ENCODE assay signal across 16 cellular contexts in genomic region chr12:88552672-88553079, GRCh38. TPM values are rescaled to one million over a fixed set of nuclear protein-coding genes. Genes with fewer than 3 reads are reported as not detected.
DNase-seq lines count a peak whose midpoint lies in the region; ATAC-seq and TF ChIP-seq lines count a peak whose summit lies in the region.
"Had no signal": no experiment of that assay in that cellular context is flagged by ENCODE, and none has a peak within 500 bp of the region (broad histone marks: within the 10 kb centered on the region; RNA-seq: fewer than 3 reads in every experiment).

No MANE protein-coding gene starts in this region.

- DNase-seq in AG20443 (ENCODE audit: low spot score) (peak; percentile 34), Panc1 (ENCODE audit: low read depth, low spot score) (peak; percentile 46), fibroblast of peridontal ligament (ENCODE audit: extremely low read depth) (peak; percentile 83), osteoblast (ENCODE audit: insufficient read length, low spot score, missing footprints) (no peak), RWPE1 (ENCODE audit: low spot score) (no peak), mucosa of gallbladder (ENCODE audit: low spot score) (no peak)
- no peak for DNase-seq in activated naive CD4-positive, alpha-beta T cell treated with anti-CD3 and anti-CD28 coated beads, Interleukin-2, amount 50 U/mL, for 72 hours (ENCODE audit: low spot score in 2 of 2)
- DNase-seq: activated CD4-positive, alpha-beta memory T cell treated with anti-CD3 and anti-CD28 coated beads, Interleukin-2, amount 10 ng/mL, durations not matched to agents 7 days and 5 days; AML-193; body of pancreas; DMS79; effector CD8-positive, alpha-beta T cell; NCI-H1694 treated with DMSO at 0.1 percent for 48 hours; NCI-H748 treated with DMSO at 0.1 percent for 48 hours had no signal

- peaks cover 0 to 7% of the 10 kb centered on the region in 2 donors for H3K9me3 Mint-ChIP-seq in activated naive CD4-positive, alpha-beta T cell treated with anti-CD3 and anti-CD28 coated beads, Interleukin-2, amount 50 U/mL, for 72 hours
- H3K9me3 Mint-ChIP-seq: activated CD4-positive, alpha-beta memory T cell treated with anti-CD3 and anti-CD28 coated beads, Interleukin-2, amount 10 ng/mL, durations not matched to agents 7 days and 5 days had no signal

- H4K20me1 ChIP-seq in osteoblast (ENCODE audit: insufficient read depth, low read length) = no peaks in the 10 kb centered on the region

- TF ChIP-seq CTCF in Panc1 (IDR thresholded peaks at IDR 0.05) (no peak), osteoblast (IDR thresholded peaks at IDR 0.05; ENCODE audit: extremely low read depth, low read depth, low read length) (no peak), RWPE1 (conservative IDR thresholded peaks at IDR 0.05; ENCODE audit: low read depth) (no peak)

- POLR2A ChIA-PET in Panc1 (lab: Charles Lee) = interaction anchor here (0.7 kb wide), 1 partner anchor 415 kb away, joined by 6 read pairs; no protein-coding TSS in a partner anchor
- POLR2A ChIA-PET in RWPE1 (lab: Yijun Ruan, JAX; ENCODE audit: low non-redundant PET) = interaction anchor here (0.7 kb wide), 1 partner anchor 61 kb away, joined by 5 read pairs; no protein-coding TSS in a partner anchor

- H3K9me3 ChIP-seq in Panc1 (ENCODE audit: control insufficient read depth, insufficient read depth, low read depth, low read length) (no peaks in the 10 kb centered on the region), osteoblast (ENCODE audit: low read depth, low read length) (no peaks in the 10 kb centered on the region)
- H3K9me3 ChIP-seq: body of pancreas had no signal

- CTCF ChIA-PET in Panc1 (lab: Charles Lee) = no interaction called here
- CTCF ChIA-PET in RWPE1 (lab: Yijun Ruan, JAX) = no interaction called here

- H3K36me3 ChIP-seq in Panc1 (ENCODE audit: control insufficient read depth, insufficient read depth, low read length) (no peaks in the 10 kb centered on the region), osteoblast (ENCODE audit: insufficient read depth, low read length) (no peaks in the 10 kb centered on the region)

- H3K36me3 Mint-ChIP-seq in activated naive CD4-positive, alpha-beta T cell treated with anti-CD3 and anti-CD28 coated beads, Interleukin-2, amount 50 U/mL, for 72 hours = no peaks in the 10 kb centered on the region

- peaks cover 85% of the 10 kb centered on the region for H3K79me2 ChIP-seq in osteoblast (ENCODE audit: insufficient read depth, low read length)

- no peaks in the 10 kb centered on the region for H3K27me3 ChIP-seq in Panc1 (ENCODE audit: control insufficient read depth, insufficient read depth, low read length)
- H3K27me3 ChIP-seq in osteoblast (ENCODE audit: insufficient read depth, low read length) = no peaks in the 10 kb centered on the region
- H3K27me3 ChIP-seq: body of pancreas had no signal

- intact Hi-C loops in Panc1 (cut with micrococcal nuclease; ENCODE audit: unreplicated experiment) = no loop called here

- no TSS peak for BruUV-seq in Panc1 (replicated peaks; lab: Mats Ljungman, UMichigan)

- peak overlapping the region; percentile 57 for H3K4me2 ChIP-seq in osteoblast (ENCODE audit: insufficient read depth, low read length)

- ATAC-seq in Panc1 (peak; percentile 63), GM19467 (IDR thresholded peaks at IDR 0.05; ENCODE audit: unreplicated experiment) (no peak)
- no peak for ATAC-seq in activated naive CD4-positive, alpha-beta T cell treated with anti-CD3 and anti-CD28 coated beads, Interleukin-2, amount 50 U/mL, for 72 hours
- ATAC-seq: body of pancreas, GM12878 had no signal

- H3K27ac ChIP-seq in Panc1 (ENCODE audit: low read length) (no peak overlapping the region), osteoblast (ENCODE audit: low read depth, low read length) (peak overlapping the region; percentile 77), RWPE1 (no peak overlapping the region)
- H3K27ac ChIP-seq: body of pancreas had no signal

- no peak overlapping the region for H3K27ac Mint-ChIP-seq in activated naive CD4-positive, alpha-beta T cell treated with anti-CD3 and anti-CD28 coated beads, Interleukin-2, amount 50 U/mL, for 72 hours
- H3K27ac Mint-ChIP-seq: activated CD4-positive, alpha-beta memory T cell treated with anti-CD3 and anti-CD28 coated beads, Interleukin-2, amount 10 ng/mL, durations not matched to agents 7 days and 5 days had no signal

- in situ Hi-C loops in Panc1 (cut with HindIII; ENCODE audit: low pct_unique_long_range_greater_than_20kb, low sequenced_read_pairs) = no loop called here

- H3K4me3 ChIP-seq in Panc1 (ENCODE audit: low read depth in 2 of 2, low read length in 2 of 2) = no peak overlapping the region
- H3K4me3 ChIP-seq in osteoblast (ENCODE audit: insufficient read depth, low read length) = no peak overlapping the region
- H3K4me3 ChIP-seq: body of pancreas, GM12878 had no signal

- H3K4me1 ChIP-seq in Panc1 (ENCODE audit: control insufficient read depth, insufficient read depth, low read length) (peaks cover 7% of the 10 kb centered on the region; the same call in 1 of the 2 replicates), osteoblast (ENCODE audit: insufficient read depth, low read length) (peaks cover 28% of the 10 kb centered on the region)

- no peak overlapping the region for H2AFZ ChIP-seq in osteoblast (ENCODE audit: low read length)

RNA-seq across cellular contexts. Expression of gene KITLG, which starts 27.6 kb away (rescaled TPM):
- total RNA-seq in Panc1 (2021; ENCODE audit: unreplicated experiment) (7.4 TPM), osteoblast (46.7 and 62.5 TPM in 2 replicates), mucosa of gallbladder (30.5 TPM)
- 1.2 TPM for polyA plus RNA-seq in Panc1 (2012; ENCODE audit: insufficient read length)
- not detected for total RNA-seq in activated naive CD4-positive, alpha-beta T cell treated with anti-CD3 and anti-CD28 coated beads, Interleukin-2, amount 50 U/mL, for 72 hours
- total RNA-seq: activated CD4-positive, alpha-beta memory T cell treated with anti-CD3 and anti-CD28 coated beads, Interleukin-2, amount 10 ng/mL, durations not matched to agents 7 days and 5 days had no signal

Comparison
In these comparisons a context has a peak if more than half of its experiments do, and no peak if none do; other contexts are left out.
1. DNase-seq: peak in AG20443 (single experiment), Panc1 (single experiment) and fibroblast of peridontal ligament (single experiment); none in osteoblast (single experiment), RWPE1 (single experiment), mucosa of gallbladder (single experiment) and activated naive CD4-positive, alpha-beta T cell treated with anti-CD3 and anti-CD28 coated beads, Interleukin-2, amount 50 U/mL, for 72 hours (0 of 2).